In genomic region chr6:105489213-105489525, GRCh38 we compare ENCODE assay signal across 18 cellular contexts.
DNase-seq lines count a peak whose midpoint lies in the region; TF ChIP-seq lines count a peak whose summit lies in the region.
"Had no signal": no experiment of that assay in that cellular context is flagged by ENCODE, and none has a peak within 500 bp of the region (broad histone marks: within the 10 kb centered on the region; RNA-seq: fewer than 3 reads in every experiment).

No MANE protein-coding gene starts in this region.

- H3K9me3 Mint-ChIP-seq in activated CD4-positive, alpha-beta T cell treated with anti-CD3 and anti-CD28 coated beads, Interleukin-2, amount 10 ng/mL, durations not matched to agents 7 days and 5 days, result peaks cover 3% of the 10 kb centered on the region
- H3K9me3 Mint-ChIP-seq: activated B cell treated with CpG ODN at 0.5 μM for 24 hours, T-cell had no signal

- H3K36me3 ChIP-seq in HUES48 (ENCODE audit: control insufficient read depth, insufficient read depth, low read length) (no peaks in the 10 kb centered on the region), Peyer's patch (no peaks in the 10 kb centered on the region), smooth muscle cell (ENCODE audit: low read depth) (no peaks in the 10 kb centered on the region)
- H3K36me3 ChIP-seq: ascending aorta, BE2C, thyroid gland had no signal

- H3K4me3 Mint-ChIP-seq in activated CD4-positive, alpha-beta T cell treated with anti-CD3 and anti-CD28 coated beads, Interleukin-2, amount 10 ng/mL, durations not matched to agents 7 days and 5 days, result no peak overlapping the region
- H3K4me3 Mint-ChIP-seq: activated B cell treated with CpG ODN at 0.5 μM for 24 hours, T-cell had no signal

- H3K27ac ChIP-seq in HUES48 (ENCODE audit: low read depth, low read length) (peak overlapping the region; percentile 18), Peyer's patch (peak overlapping the region in 3 of 4 donors; percentile 6 to 44 (median 43)), smooth muscle cell (ENCODE audit: low read depth) (no peak overlapping the region)
- H3K27ac ChIP-seq: ascending aorta had no signal

- peaks cover 2% of the 10 kb centered on the region for H3K36me3 Mint-ChIP-seq in activated CD4-positive, alpha-beta T cell treated with anti-CD3 and anti-CD28 coated beads, Interleukin-2, amount 10 ng/mL, durations not matched to agents 7 days and 5 days (ENCODE audit: low read depth)
- H3K36me3 Mint-ChIP-seq: T-cell had no signal

- H3K4me1 Mint-ChIP-seq in activated CD4-positive, alpha-beta T cell treated with anti-CD3 and anti-CD28 coated beads, Interleukin-2, amount 10 ng/mL, durations not matched to agents 7 days and 5 days, result peaks cover 44% of the 10 kb centered on the region

- peaks cover under 1% of the 10 kb centered on the region for H3F3A ChIP-seq in smooth muscle cell (ENCODE audit: low read depth)

- peaks cover 2% of the 10 kb centered on the region for H3K27me3 Mint-ChIP-seq in activated CD4-positive, alpha-beta T cell treated with anti-CD3 and anti-CD28 coated beads, Interleukin-2, amount 10 ng/mL, durations not matched to agents 7 days and 5 days

- peak overlapping the region; percentile 41 for H3K4me2 ChIP-seq in smooth muscle cell

- no peak overlapping the region for H3K4me3 ChIP-seq in HUES48 (ENCODE audit: low read depth, low read length)
- no peak overlapping the region for H3K4me3 ChIP-seq in Peyer's patch
- no peak overlapping the region for H3K4me3 ChIP-seq in smooth muscle cell
- H3K4me3 ChIP-seq: thyroid gland had no signal

- H3K79me2 ChIP-seq in smooth muscle cell (ENCODE audit: low read depth), result no peaks in the 10 kb centered on the region

- POLR2A ChIA-PET in activated CD4-positive, alpha-beta T cell treated with anti-CD3 and anti-CD28 coated beads, Interleukin-2, amount 10 ng/mL, durations not matched to agents 7 days and 5 days (lab: Charles Lee), result no interaction called here

- CTCF ChIA-PET in activated CD4-positive, alpha-beta T cell treated with anti-CD3 and anti-CD28 coated beads, Interleukin-2, amount 10 ng/mL, durations not matched to agents 7 days and 5 days (lab: Charles Lee), result interaction anchor here (1.0 kb wide), 1 partner anchor 13 kb away, joined by 3 read pairs; no protein-coding TSS in a partner anchor

- TF ChIP-seq CTCF in Peyer's patch (IDR thresholded peaks at IDR 0.05), result no peak
- TF ChIP-seq CTCF in smooth muscle cell (IDR thresholded peaks at IDR 0.05; ENCODE audit: borderline replicate concordance, insufficient read depth, poor library complexity, severe bottlenecking), result no peak

- H3K9me3 ChIP-seq in HUES48 (ENCODE audit: control insufficient read depth, insufficient read depth, low read length) (no peaks in the 10 kb centered on the region), Peyer's patch (no peaks in the 10 kb centered on the region), smooth muscle cell (replicated peaks; ENCODE audit: low read depth) (no peaks in the 10 kb centered on the region)
- H3K9me3 ChIP-seq: ascending aorta, BE2C, thyroid gland had no signal

- H2AFZ ChIP-seq in smooth muscle cell (ENCODE audit: low read depth), result peak overlapping the region; percentile 78

- no peaks in the 10 kb centered on the region for H3K27me3 ChIP-seq in HUES48 (ENCODE audit: control insufficient read depth, insufficient read depth, low read length)
- no peaks in the 10 kb centered on the region for H3K27me3 ChIP-seq in Peyer's patch
- no peaks in the 10 kb centered on the region for H3K27me3 ChIP-seq in smooth muscle cell (ENCODE audit: low read depth)
- H3K27me3 ChIP-seq: ascending aorta, thyroid gland had no signal

- WGBS in smooth muscle cell (ENCODE audit: low lambda C conversion rate), result 80% methylated on average over 2 of the region's 2 CpGs

- DNase-seq in Peyer's patch (no peak), fibroblast of gingiva (ENCODE audit: low read depth) (peak; percentile 55), smooth muscle cell (lab: John Stamatoyannopoulos, UW; ENCODE audit: unreplicated experiment) (no peak), middle frontal gyrus (ENCODE audit: extremely low spot score, low spot score) (no peak), DMS114 treated with DMSO at 0.1 percent for 48 hours (lab: John Stamatoyannopoulos, UW; ENCODE audit: unreplicated experiment) (no peak)
- no peak for DNase-seq in activated CD4-positive, alpha-beta T cell treated with anti-CD3 and anti-CD28 coated beads for 48 hours
- DNase-seq in activated CD4-positive, alpha-beta T cell treated with anti-CD3 and anti-CD28 coated beads, Interleukin-2, amount 10 ng/mL, durations not matched to agents 7 days and 5 days, result no peak
- DNase-seq: activated B cell treated with CpG ODN at 0.5 μM for 24 hours, activated gamma-delta T cell treated with Interleukin-2 at 50 U/mL for 16 hours, BE2C, HCEC 1CT, kidney, NCI-H1930, NCI-H524, T-cell, thyroid gland had no signal

- H3K27ac Mint-ChIP-seq in activated CD4-positive, alpha-beta T cell treated with anti-CD3 and anti-CD28 coated beads, Interleukin-2, amount 10 ng/mL, durations not matched to agents 7 days and 5 days, result no peak overlapping the region
- H3K27ac Mint-ChIP-seq: activated B cell treated with CpG ODN at 0.5 μM for 24 hours, T-cell had no signal

- H3K4me1 ChIP-seq in HUES48 (ENCODE audit: control insufficient read depth, insufficient read depth, low read length) (peaks cover 32% of the 10 kb centered on the region), Peyer's patch (peaks cover 0 to 3% (median 0%) of the 10 kb centered on the region in 4 donors), smooth muscle cell (ENCODE audit: low read depth) (peaks cover 17% of the 10 kb centered on the region)
- H3K4me1 ChIP-seq: ascending aorta, BE2C had no signal

- H3K9ac ChIP-seq in HUES48 (ENCODE audit: low read depth, low read length) (no peak overlapping the region), smooth muscle cell (ENCODE audit: low read depth) (no peak overlapping the region)

- no peak for TF ChIP-seq POLR2A in Peyer's patch (IDR thresholded peaks at IDR 0.05)

- H4K20me1 ChIP-seq in smooth muscle cell (ENCODE audit: low read depth), result no peaks in the 10 kb centered on the region
